Comparison of ENCODE assay signal across 14 cellular contexts in the genomic region with DNA sequence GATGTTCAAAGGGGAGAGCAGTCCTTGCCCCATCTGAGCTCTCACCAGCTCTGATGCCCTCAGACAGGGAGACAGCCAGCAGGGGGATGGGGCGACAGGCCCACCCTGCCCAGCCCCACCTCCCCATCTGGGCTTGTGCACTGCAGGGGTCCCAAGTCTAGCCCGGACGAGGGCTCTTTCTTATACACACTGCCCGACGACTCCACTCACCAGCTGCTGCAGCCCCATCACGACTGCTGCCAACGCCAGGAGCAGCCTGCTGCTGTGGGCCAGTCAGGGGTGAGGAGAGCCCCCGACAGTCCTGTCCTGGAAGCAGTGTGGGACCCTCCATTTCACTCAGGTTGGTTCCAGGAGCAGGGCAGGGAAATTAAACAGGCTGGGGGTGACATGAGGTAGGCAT.
"Had no signal": no experiment of that assay in that cellular context is flagged by ENCODE, and none has a peak within 500 bp of the region (broad histone marks: within the 10 kb centered on the region; RNA-seq: fewer than 3 reads in every experiment).

No MANE protein-coding gene starts in this region.

- H3K4me1 Mint-ChIP-seq: T-cell had no signal

- H3K9me3 Mint-ChIP-seq: activated naive CD4-positive, alpha-beta T cell treated with anti-CD3 and anti-CD28 coated beads for 36 hours; T-cell had no signal

- H3K27ac ChIP-seq: body of pancreas, heart right ventricle, upper lobe of left lung had no signal

- H3K36me3 Mint-ChIP-seq: T-cell had no signal

- H3K27ac Mint-ChIP-seq: activated CD4-positive, alpha-beta T cell treated with anti-CD3 and anti-CD28 coated beads for 36 hours; activated CD8-positive, alpha-beta T cell treated with anti-CD3 and anti-CD28 coated beads, Interleukin-2, amount 10 ng/mL, durations not matched to agents 7 days and 5 days; activated naive CD4-positive, alpha-beta T cell treated with anti-CD3 and anti-CD28 coated beads for 36 hours; T-cell had no signal

- H3K27me3 Mint-ChIP-seq: activated CD4-positive, alpha-beta T cell treated with anti-CD3 and anti-CD28 coated beads for 36 hours had no signal

- DNase-seq: activated CD4-positive, alpha-beta T cell treated with anti-CD3 and anti-CD28 coated beads for 36 hours; activated CD8-positive, alpha-beta memory T cell treated with anti-CD3 and anti-CD28 coated beads, Interleukin-2, amount 50 U/mL, for 48 hours; activated CD8-positive, alpha-beta T cell treated with anti-CD3 and anti-CD28 coated beads, Interleukin-2, amount 10 ng/mL, durations not matched to agents 7 days and 5 days; activated naive CD4-positive, alpha-beta T cell treated with anti-CD3 and anti-CD28 coated beads for 36 hours; body of pancreas; dermis blood vessel endothelial cell; foreskin melanocyte; heart right ventricle; retina; T-cell; T1000 had no signal

- H3K36me3 ChIP-seq: ovary, upper lobe of left lung had no signal

- H3K9me3 ChIP-seq: body of pancreas, heart right ventricle, ovary, upper lobe of left lung had no signal

- H3K4me1 ChIP-seq: upper lobe of left lung had no signal

- H3K27me3 ChIP-seq: body of pancreas, heart right ventricle, ovary, upper lobe of left lung had no signal

- H3K4me3 Mint-ChIP-seq: activated CD4-positive, alpha-beta T cell treated with anti-CD3 and anti-CD28 coated beads for 36 hours; activated CD8-positive, alpha-beta T cell treated with anti-CD3 and anti-CD28 coated beads, Interleukin-2, amount 10 ng/mL, durations not matched to agents 7 days and 5 days; activated naive CD4-positive, alpha-beta T cell treated with anti-CD3 and anti-CD28 coated beads for 36 hours; T-cell had no signal

- H3K4me3 ChIP-seq: body of pancreas, heart right ventricle, ovary, upper lobe of left lung had no signal

- ATAC-seq: activated CD4-positive, alpha-beta T cell treated with anti-CD3 and anti-CD28 coated beads for 36 hours; activated CD8-positive, alpha-beta T cell treated with anti-CD3 and anti-CD28 coated beads, Interleukin-2, amount 10 ng/mL, durations not matched to agents 7 days and 5 days; body of pancreas; heart right ventricle; left lobe of liver; T-cell had no signal
